1 cellular context compared by ENCODE assay signal in the genomic region with DNA sequence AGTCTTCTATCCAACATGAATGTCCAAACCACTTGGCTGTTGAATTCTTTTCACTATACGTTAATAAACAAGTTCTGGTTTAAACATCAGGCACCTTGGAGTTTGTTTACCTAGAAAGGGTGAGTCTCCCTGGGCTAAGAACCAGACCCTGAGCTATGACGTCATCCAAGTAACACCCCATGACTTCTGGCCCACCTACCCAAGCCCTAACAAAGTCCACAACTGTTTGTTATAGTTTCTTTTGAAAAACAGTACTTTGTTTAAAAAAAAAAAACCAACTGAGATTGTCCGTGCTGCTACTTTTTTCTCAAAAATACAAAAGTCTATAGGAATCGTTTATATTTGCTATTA.
A peak's percentile ranks its signal among the peaks of the same experiment; 100 is the strongest.
TF ChIP-seq lines count a peak whose summit lies in the region.

No MANE protein-coding gene starts in this region.

TF ChIP-seq in H1, 55 proteins besides CTCF, POLR2A, EP300 and RAD21:
- TF ChIP-seq YY1 (IDR thresholded peaks at IDR 0.05; ENCODE audit: low read depth, low read length) (no peak), CREB1 (IDR thresholded peaks at IDR 0.05) (peak; percentile 38; the same call in 1 of the 2 replicates), JUND (IDR thresholded peaks at IDR 0.05; ENCODE audit: low read length) (peak; percentile 87), SIX5 (IDR thresholded peaks at IDR 0.05; ENCODE audit: low read depth, low read length) (no peak)
